8 cellular contexts compared by ENCODE assay signal in the genomic region with DNA sequence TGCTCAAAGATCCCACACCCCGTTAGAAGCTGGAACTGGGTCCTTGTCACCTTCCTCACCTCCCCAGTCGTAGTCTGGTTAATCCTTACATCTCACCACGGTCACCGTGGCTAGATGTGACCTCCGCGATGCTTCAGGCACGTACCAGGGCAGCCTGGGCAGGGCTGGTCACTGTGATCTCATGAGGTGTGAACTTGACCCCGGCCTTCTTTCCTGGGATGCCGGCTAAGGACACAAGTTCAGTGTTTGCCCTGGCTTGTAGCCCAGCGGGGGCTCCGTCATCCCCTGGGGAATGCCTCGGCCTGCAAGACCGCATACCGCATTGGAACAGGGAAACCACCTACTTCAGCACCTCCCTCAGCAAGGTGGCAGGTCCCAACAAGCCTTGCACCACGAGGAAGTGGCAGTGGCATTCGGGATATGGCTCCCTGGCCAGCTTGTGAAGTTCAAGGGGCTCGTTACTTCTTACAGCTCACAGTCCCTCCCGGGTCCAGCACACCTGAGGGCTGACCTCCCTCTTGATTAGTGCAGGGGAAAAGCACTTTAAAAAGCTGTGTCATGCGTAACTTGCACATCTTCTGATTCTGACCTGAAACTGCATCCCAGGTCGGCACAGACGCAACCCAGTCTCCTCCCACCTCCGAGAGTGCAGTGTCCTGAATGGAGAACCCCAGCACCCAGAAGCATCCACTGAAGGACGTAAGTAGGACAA. TPM values are rescaled to one million over a fixed set of nuclear protein-coding genes. Genes with fewer than 3 reads are reported as not detected.
DNase-seq lines count a peak whose midpoint lies in the region; ATAC-seq and TF ChIP-seq lines count a peak whose summit lies in the region.

No MANE protein-coding gene starts in this region.

- TF ChIP-seq CTCF in WTC11 (IDR thresholded peaks at IDR 0.05) (no peak), transverse colon (IDR thresholded peaks at IDR 0.05) (no peak)

- CTCF ChIA-PET in WTC11 (lab: Charles Lee) = interaction anchor here (0.7 to 2.3 kb wide), 2 partner anchors 15 to 17 kb away, joined by 3 to 11 read pairs; no protein-coding TSS in a partner anchor

- POLR2A ChIA-PET in WTC11 (lab: Charles Lee) = interaction anchor here (1.2 kb wide), 1 partner anchor 10 kb away, joined by 3 read pairs; no protein-coding TSS in a partner anchor

- in situ Hi-C loops in transverse colon (cut with MboI; ENCODE audit: low pct_ligation_motif_present in 1 of 4, low pct_unique_long_range_greater_than_20kb in 1 of 4, low sequenced_read_pairs in 3 of 4) = loop anchor here in 2 of 4 donors (25.0 kb wide), 1 partner anchor 175 kb away; a partner anchor contains a TSS

- H3K9me3 ChIP-seq in transverse colon = no peaks in the 10 kb centered on the region

- H3K27ac ChIP-seq in transverse colon = peak overlapping the region in 1 of 4 donors; percentile 12

- no peak for TF ChIP-seq POLR2A in transverse colon (IDR thresholded peaks at IDR 0.05)

- H3K4me1 ChIP-seq in transverse colon = peaks cover 11 to 32% (median 27%) of the 10 kb centered on the region in 4 donors

- peak; percentile 76 for DNase-seq in activated effector memory CD4-positive, alpha-beta T cell treated with anti-CD3 and anti-CD28 coated beads, Interleukin-2, amount 50 U/mL, for 16 hours
- no peak for DNase-seq in activated effector memory CD4-positive, alpha-beta T cell treated with Interleukin-2 at 50 U/mL for 16 hours
- no peak for DNase-seq in WTC11 (ENCODE audit: low spot score)
- peak; percentile 65 for DNase-seq in iris pigment epithelial cell (ENCODE audit: low read depth)
- peak; percentile 4 for DNase-seq in transverse colon
- no peak for DNase-seq in HuH-7.5 (ENCODE audit: low spot score)

- intact Hi-C loops in transverse colon (cut with DNase I; ENCODE audit: low total_unique reads) = no loop called here

- no peak for TF ChIP-seq EP300 in transverse colon (IDR thresholded peaks at IDR 0.05; ENCODE audit: low read depth)

- H3K27ac Mint-ChIP-seq in WTC11 = peak overlapping the region; percentile 51

- H3K4me3 Mint-ChIP-seq in WTC11 = no peak overlapping the region; the same call in 1 of the 2 replicates

- peaks cover 26% of the 10 kb centered on the region for H3K4me1 Mint-ChIP-seq in WTC11

- H3K27me3 ChIP-seq in transverse colon = no peaks in the 10 kb centered on the region

- no peaks in the 10 kb centered on the region for H3K27me3 Mint-ChIP-seq in WTC11 (ENCODE audit: low read depth)

- H3K4me3 ChIP-seq in transverse colon = no peak overlapping the region

- ATAC-seq in WTC11 = no peak
- ATAC-seq in HG03097 (IDR thresholded peaks at IDR 0.05; ENCODE audit: low FRiP score, unreplicated experiment) = no peak
- ATAC-seq in HG03095 (IDR thresholded peaks at IDR 0.05; ENCODE audit: unreplicated experiment) = no peak

- peaks cover 0 to 20% (median 4%) of the 10 kb centered on the region in 4 donors for H3K36me3 ChIP-seq in transverse colon

- peaks cover 37% of the 10 kb centered on the region for H3K36me3 Mint-ChIP-seq in WTC11

- H3K9me3 Mint-ChIP-seq in WTC11 = no peaks in the 10 kb centered on the region

- 73 to 100% methylated on average over 1 to 21 of the region's 23 CpGs for WGBS in transverse colon (ENCODE audit: low coverage in 1 of 2), 2 donors

TF ChIP-seq in WTC11, 78 proteins besides CTCF, POLR2A, EP300 and RAD21:
- no peak for TF ChIP-seq ZNF263 (CRISPR knock-in tag; IDR thresholded peaks at IDR 0.05; ENCODE audit: low read depth)
- TF ChIP-seq CREM (CRISPR knock-in tag; IDR thresholded peaks at IDR 0.05) = peak; percentile 32; the same call in 1 of the 2 replicates
- no peak for TF ChIP-seq SOX15 (CRISPR knock-in tag; IDR thresholded peaks at IDR 0.05)
- 0 out of 2 replicates have a peak, but pooled peaks have one; percentile 23 for TF ChIP-seq CREB1 (CRISPR knock-in tag; IDR thresholded peaks at IDR 0.05)
- TF ChIP-seq GABPB1 (CRISPR knock-in tag; IDR thresholded peaks at IDR 0.05) = peak; percentile 65
- no peak for TF ChIP-seq ZNF232 (CRISPR knock-in tag; IDR thresholded peaks at IDR 0.05)

RNA-seq across cellular contexts. Expression of a gene that starts 25.9 kb away (rescaled TPM):
- total RNA-seq in WTC11 (2021) (33.9 to 39.1 TPM (median 35.7 TPM) in 3 replicates), transverse colon (10 to 100 TPM in 2 of 4 donors, 1 to 10 TPM in 2; 8.6 to 43.0 (median 12.8) TPM)

RNA-seq across cellular contexts. Expression of a gene that starts 26.1 kb away (rescaled TPM):
- 1.4 to 3.5 TPM (median 1.6 TPM) in 3 replicates for total RNA-seq in WTC11 (2021)
- 1 to 10 TPM; 2.5 to 7.9 (median 4.1) TPM for total RNA-seq in transverse colon

Comparison
In these comparisons a context has a peak if more than half of its experiments do, and no peak if none do; other contexts are left out.
1. DNase-seq: peak in activated effector memory CD4-positive, alpha-beta T cell treated with anti-CD3 and anti-CD28 coated beads, Interleukin-2, amount 50 U/mL, for 16 hours (single experiment), iris pigment epithelial cell (single experiment) and transverse colon (single experiment); none in activated effector memory CD4-positive, alpha-beta T cell treated with Interleukin-2 at 50 U/mL for 16 hours (single experiment), WTC11 (single experiment) and HuH-7.5 (single experiment).